28 cellular contexts compared by ENCODE assay signal in genomic region chr18:69222089-69222488, GRCh38.
"Had no signal": no experiment of that assay in that cellular context is flagged by ENCODE, and none has a peak within 500 bp of the region (broad histone marks: within the 10 kb centered on the region; RNA-seq: fewer than 3 reads in every experiment).

No MANE protein-coding gene starts in this region.

- H3K27ac Mint-ChIP-seq: stimulated activated memory B cell treated with anti-CD40 and anti-IgM and Interleukin-4, amounts not matched to agents 10 μg/mL and 1 μg/mL and 100 μg/mL, for 72 hours; stimulated activated naive B cell treated with anti-CD40 and anti-IgM and Interleukin-4, amounts not matched to agents 10 μg/mL and 1 μg/mL and 100 μg/mL, for 72 hours; stimulated activated naive CD8-positive, alpha-beta T cell treated with anti-CD3 and anti-CD28 coated beads, Interleukin-15, amount 100 ng/mL, for 72 hours; stimulated activated naive CD8-positive, alpha-beta T cell treated with anti-CD3 and anti-CD28 coated beads, Interleukin-15, Interleukin-2, amounts not matched to agents 100 ng/mL and 50 ng/mL, for 24 hours; type B pancreatic cell had no signal

- H3K4me3 ChIP-seq: stomach, suprapubic skin, testis, thoracic aorta, thyroid gland, tibial artery, tibial nerve, transverse colon, upper lobe of left lung, upper lobe of right lung, uterus, vagina had no signal

- H3K4me3 Mint-ChIP-seq: stimulated activated memory B cell treated with anti-CD40 and anti-IgM and Interleukin-4, amounts not matched to agents 10 μg/mL and 1 μg/mL and 100 μg/mL, for 72 hours; stimulated activated naive B cell treated with anti-CD40 and anti-IgM and Interleukin-4, amounts not matched to agents 10 μg/mL and 1 μg/mL and 100 μg/mL, for 72 hours; stimulated activated naive CD8-positive, alpha-beta T cell treated with anti-CD3 and anti-CD28 coated beads, Interleukin-15, amount 100 ng/mL, for 72 hours; stimulated activated naive CD8-positive, alpha-beta T cell treated with anti-CD3 and anti-CD28 coated beads, Interleukin-15, Interleukin-2, amounts not matched to agents 100 ng/mL and 50 ng/mL, for 24 hours; type B pancreatic cell had no signal

- H3K27me3 Mint-ChIP-seq: stimulated activated memory B cell treated with anti-CD40 and anti-IgM and Interleukin-4, amounts not matched to agents 10 μg/mL and 1 μg/mL and 100 μg/mL, for 72 hours; stimulated activated naive B cell treated with anti-CD40 and anti-IgM and Interleukin-4, amounts not matched to agents 10 μg/mL and 1 μg/mL and 100 μg/mL, for 72 hours; stimulated activated naive CD8-positive, alpha-beta T cell treated with anti-CD3 and anti-CD28 coated beads, Interleukin-15, amount 100 ng/mL, for 72 hours had no signal

- H3K27me3 ChIP-seq: stomach, suprapubic skin, testis, thyroid gland, tibial artery, tibial nerve, transverse colon, upper lobe of left lung, upper lobe of right lung, uterus, vagina had no signal

- H3K4me1 Mint-ChIP-seq: stimulated activated memory B cell treated with anti-CD40 and anti-IgM and Interleukin-4, amounts not matched to agents 10 μg/mL and 1 μg/mL and 100 μg/mL, for 72 hours; stimulated activated naive B cell treated with anti-CD40 and anti-IgM and Interleukin-4, amounts not matched to agents 10 μg/mL and 1 μg/mL and 100 μg/mL, for 72 hours; stimulated activated naive CD8-positive, alpha-beta T cell treated with anti-CD3 and anti-CD28 coated beads, Interleukin-15, amount 100 ng/mL, for 72 hours had no signal

- H3K9me3 ChIP-seq: stomach, suprapubic skin, testis, thoracic aorta, thyroid gland, tibial artery, tibial nerve, transverse colon, upper lobe of left lung, upper lobe of right lung, uterus, vagina had no signal

- H3K27ac ChIP-seq: stomach, suprapubic skin, testis, thoracic aorta, thyroid gland, tibial artery, tibial nerve, transverse colon, upper lobe of left lung, upper lobe of right lung, uterus, vagina had no signal

- ATAC-seq: stimulated activated memory B cell treated with anti-CD40 and anti-IgM and Interleukin-4, amounts not matched to agents 10 μg/mL and 1 μg/mL and 100 μg/mL, for 72 hours; stimulated activated naive B cell treated with anti-CD40 and anti-IgM and Interleukin-4, amounts not matched to agents 10 μg/mL and 1 μg/mL and 100 μg/mL, for 72 hours; stimulated activated naive CD8-positive, alpha-beta T cell treated with anti-CD3 and anti-CD28 coated beads, Interleukin-15, Interleukin-2, amounts not matched to agents 100 U/mL and 50 U/mL, for 24 hours; upper lobe of right lung had no signal

- DNase-seq: stimulated activated CD4-positive, alpha-beta T cell treated with anti-CD3 and anti-CD28 coated beads, Interleukin-2, amount 100 ng/mL, for 48 hours; stimulated activated CD4-positive, alpha-beta T cell treated with anti-CD3 and anti-CD28 coated beads, Interleukin-4, amount 100 ng/mL, for 1 hour; stimulated activated CD4-positive, alpha-beta T cell treated with anti-CD3 and anti-CD28 coated beads, Interleukin-4, amount 100 ng/mL, for 24 hours; stimulated activated CD4-positive, alpha-beta T cell treated with anti-CD3 and anti-CD28 coated beads, Interleukin-4, amount 100 ng/mL, for 4 hours; stimulated activated CD8-positive, alpha-beta memory T cell treated with anti-CD3 and anti-CD28 coated beads, Interleukin-4, amount 100 ng/mL, for 48 hours; stimulated activated naive B cell treated with anti-CD40 and anti-IgM and Interleukin-4, amounts not matched to agents 10 μg/mL and 1 μg/mL and 100 μg/mL, for 72 hours; stimulated activated naive CD4-positive, alpha-beta T cell; stimulated activated naive CD4-positive, alpha-beta T cell treated with Interleukin-2 at 50 U/mL for 16 hours; stimulated activated naive CD8-positive, alpha-beta T cell treated with anti-CD3 and anti-CD28 coated beads, Interleukin-15, amount 100 ng/mL, for 72 hours; stimulated activated naive CD8-positive, alpha-beta T cell treated with anti-CD3 and anti-CD28 coated beads, Interleukin-15, Interleukin-2, amounts not matched to agents 100 U/mL and 50 U/mL, for 24 hours; stomach; substantia nigra; testis; thyroid gland; tibial artery; transverse colon; trophoblast cell; upper lobe of left lung; upper lobe of right lung; uterus had no signal

- H3K4me1 ChIP-seq: stomach, suprapubic skin, testis, thyroid gland, tibial artery, tibial nerve, transverse colon, upper lobe of left lung, upper lobe of right lung, uterus, vagina had no signal

- H3K9me3 Mint-ChIP-seq: stimulated activated memory B cell treated with anti-CD40 and anti-IgM and Interleukin-4, amounts not matched to agents 10 μg/mL and 1 μg/mL and 100 μg/mL, for 72 hours; stimulated activated naive CD8-positive, alpha-beta T cell treated with anti-CD3 and anti-CD28 coated beads, Interleukin-15, amount 100 ng/mL, for 72 hours; stimulated activated naive CD8-positive, alpha-beta T cell treated with anti-CD3 and anti-CD28 coated beads, Interleukin-15, Interleukin-2, amounts not matched to agents 100 ng/mL and 50 ng/mL, for 24 hours; type B pancreatic cell had no signal

- H3K36me3 Mint-ChIP-seq: stimulated activated memory B cell treated with anti-CD40 and anti-IgM and Interleukin-4, amounts not matched to agents 10 μg/mL and 1 μg/mL and 100 μg/mL, for 72 hours; stimulated activated naive B cell treated with anti-CD40 and anti-IgM and Interleukin-4, amounts not matched to agents 10 μg/mL and 1 μg/mL and 100 μg/mL, for 72 hours; type B pancreatic cell had no signal

- FAIRE-seq: urothelium cell line had no signal

- H3K36me3 ChIP-seq: stomach, suprapubic skin, thoracic aorta, thyroid gland, tibial artery, tibial nerve, transverse colon, upper lobe of left lung, upper lobe of right lung, uterus, vagina had no signal
